ENCODE assay signal across 8 cellular contexts in genomic region chr7:191105-192034, GRCh38. TPM values are rescaled to one million over a fixed set of nuclear protein-coding genes. Genes with fewer than 3 reads are reported as not detected.
DNase-seq lines count a peak whose midpoint lies in the region; ATAC-seq, FAIRE-seq and TF ChIP-seq lines count a peak whose summit lies in the region.

No MANE protein-coding gene starts in this region.

- no peak for FAIRE-seq in kidney (lab: Jason Lieb, UNC)

- peaks cover 0 to 3% of the 10 kb centered on the region in 2 donors for H3K4me1 Mint-ChIP-seq in stimulated activated naive B cell treated with anti-CD40 and anti-IgM and Interleukin-4, amounts not matched to agents 10 μg/mL and 1 μg/mL and 100 μg/mL, for 72 hours

- peaks cover 8 to 14% of the 10 kb centered on the region in 2 donors for H3K36me3 ChIP-seq in kidney (ENCODE audit: control insufficient read depth in 1 of 2, insufficient read depth in 2 of 2, low read length in 2 of 2)

- no peaks in the 10 kb centered on the region for H3K36me3 Mint-ChIP-seq in stimulated activated naive B cell treated with anti-CD40 and anti-IgM and Interleukin-4, amounts not matched to agents 10 μg/mL and 1 μg/mL and 100 μg/mL, for 72 hours

- no peaks in the 10 kb centered on the region for H3K9me3 ChIP-seq in kidney (ENCODE audit: control insufficient read depth in 1 of 2, low read length in 2 of 2)

- no peaks in the 10 kb centered on the region for H3K9me3 Mint-ChIP-seq in stimulated activated naive B cell treated with anti-CD40 and anti-IgM and Interleukin-4, amounts not matched to agents 10 μg/mL and 1 μg/mL and 100 μg/mL, for 72 hours

- intact Hi-C loops in kidney (cut with DNase I), result no loop called here

- H3K4me3 ChIP-seq in cardiac fibroblast (replicated peaks in 1 of 2; ENCODE audit: low read depth in 2 of 2, low read length in 2 of 2) (peak overlapping the region; percentile 39 to 79), kidney (ENCODE audit: low read length in 2 of 2) (peak overlapping the region; percentile 37 to 66)

- H3K4me1 ChIP-seq in kidney (ENCODE audit: control insufficient read depth in 1 of 2, insufficient read depth in 1 of 2, low read depth in 1 of 2, low read length in 2 of 2), result peaks cover 4 to 24% of the 10 kb centered on the region in 2 donors

- no peak overlapping the region for H3K27ac Mint-ChIP-seq in stimulated activated naive B cell treated with anti-CD40 and anti-IgM and Interleukin-4, amounts not matched to agents 10 μg/mL and 1 μg/mL and 100 μg/mL, for 72 hours

- TF ChIP-seq CTCF in cardiac fibroblast (IDR thresholded peaks at IDR 0.05; ENCODE audit: low read depth, low read length), result no peak
- TF ChIP-seq CTCF in kidney (IDR thresholded peaks at IDR 0.05; ENCODE audit: borderline replicate concordance, extremely low read depth, insufficient read depth), result no peak

- peak overlapping the region; percentile 52 to 65 for H3K4me3 Mint-ChIP-seq in stimulated activated naive B cell treated with anti-CD40 and anti-IgM and Interleukin-4, amounts not matched to agents 10 μg/mL and 1 μg/mL and 100 μg/mL, for 72 hours

- DNase-seq in GM04503 (ENCODE audit: low read depth) (peak; percentile 57), NCI-H2196 (lab: John Stamatoyannopoulos, UW; ENCODE audit: unreplicated experiment) (peak; percentile 51), cardiac fibroblast (ENCODE audit: low read depth in 2 of 2) (peak; percentile 88 to 91), kidney (peak; percentile 77), NCI-H774 (lab: John Stamatoyannopoulos, UW) (no peak)
- DNase-seq in stimulated activated naive B cell treated with anti-CD40 and anti-IgM and Interleukin-4, amounts not matched to agents 10 μg/mL and 1 μg/mL and 100 μg/mL, for 72 hours, result no peak

- peak overlapping the region; percentile 14 to 61 for H3K27ac ChIP-seq in kidney (ENCODE audit: low read depth in 2 of 2, low read length in 2 of 2)

- ATAC-seq in stimulated activated naive B cell treated with anti-CD40 and anti-IgM and Interleukin-4, amounts not matched to agents 10 μg/mL and 1 μg/mL and 100 μg/mL, for 72 hours (replicated peaks), result peak; percentile 8 to 17
- ATAC-seq in HG02870 (IDR thresholded peaks at IDR 0.05; ENCODE audit: unreplicated experiment) (no peak), HG03139 (IDR thresholded peaks at IDR 0.05; ENCODE audit: unreplicated experiment) (no peak)

- peaks cover 52 to 59% of the 10 kb centered on the region in 2 donors for H3K27me3 Mint-ChIP-seq in stimulated activated naive B cell treated with anti-CD40 and anti-IgM and Interleukin-4, amounts not matched to agents 10 μg/mL and 1 μg/mL and 100 μg/mL, for 72 hours

- H3K9ac ChIP-seq in kidney (ENCODE audit: low read length in 2 of 2), result no peak overlapping the region

RNA-seq across cellular contexts. Expression of gene FAM20C, which starts 1.0 kb away (rescaled TPM):
- 84.9 TPM for total RNA-seq in kidney
- 114 TPM for polyA plus RNA-seq in kidney (ENCODE audit: insufficient read depth, low read depth, low replicate concordance)

Comparison
In these comparisons a context has a peak if more than half of its experiments do, and no peak if none do; other contexts are left out.
1. DNase-seq: peak in GM04503 (single experiment), NCI-H2196 (single experiment), cardiac fibroblast (2 of 2) and kidney (single experiment); none in stimulated activated naive B cell treated with anti-CD40 and anti-IgM and Interleukin-4, amounts not matched to agents 10 μg/mL and 1 μg/mL and 100 μg/mL, for 72 hours (single experiment) and NCI-H774 (single experiment).
2. ATAC-seq: peak in stimulated activated naive B cell treated with anti-CD40 and anti-IgM and Interleukin-4, amounts not matched to agents 10 μg/mL and 1 μg/mL and 100 μg/mL, for 72 hours (2 of 2); none in HG02870 (single experiment) and HG03139 (single experiment).